In genomic region chr11:69920500-69921428, GRCh38 we compare ENCODE assay signal across 26 cellular contexts.
DNase-seq lines count a peak whose midpoint lies in the region; ATAC-seq and TF ChIP-seq lines count a peak whose summit lies in the region.
"Had no signal": no experiment of that assay in that cellular context is flagged by ENCODE, and none has a peak within 500 bp of the region (broad histone marks: within the 10 kb centered on the region; RNA-seq: fewer than 3 reads in every experiment).

No MANE protein-coding gene starts in this region.

- ATAC-seq in RWPE2 (ENCODE audit: low read depth), result no peak
- ATAC-seq in left colon, result no peak
- ATAC-seq: naive thymus-derived CD8-positive, alpha-beta T cell; stimulated activated naive CD8-positive, alpha-beta T cell treated with anti-CD3 and anti-CD28 coated beads, Interleukin-15, Interleukin-2, amounts not matched to agents 100 U/mL and 50 U/mL, for 24 hours; T-cell had no signal

- WGBS in prostate gland, result 88% methylated on average over 17 of the region's 18 CpGs

- intact Hi-C loops in left colon (cut with DNase I, micrococcal nuclease), result no loop called here
- intact Hi-C loops in prostate gland (cut with DNase I), result loop anchor here (5.0 kb wide), 1 partner anchor 157 kb away; the partner anchor contains the start of gene ANO1

- no peak overlapping the region for H3K9ac ChIP-seq in skeletal muscle tissue (ENCODE audit: low read depth in 1 of 3, low read length in 3 of 3)
- H3K9ac ChIP-seq: parathyroid adenoma had no signal

- H3K36me3 ChIP-seq in RWPE2 (ENCODE audit: low read depth) (no peaks in the 10 kb centered on the region), skeletal muscle tissue (ENCODE audit: control insufficient read depth in 3 of 3, insufficient read depth in 3 of 3, low read length in 3 of 3) (no peaks in the 10 kb centered on the region), prostate gland (no peaks in the 10 kb centered on the region)
- H3K36me3 ChIP-seq: brain microvascular endothelial cell, colonic mucosa, MG63 had no signal

- TF ChIP-seq POLR2A in prostate gland (IDR thresholded peaks at IDR 0.05), result no peak

- peaks cover 5% of the 10 kb centered on the region for H3K4me1 ChIP-seq in RWPE2 (ENCODE audit: insufficient read depth, poor library complexity, severe bottlenecking)
- H3K4me1 ChIP-seq in skeletal muscle tissue (ENCODE audit: control insufficient read depth in 3 of 3, insufficient read depth in 3 of 3, low read length in 3 of 3), result peaks cover 12 to 20% (median 18%) of the 10 kb centered on the region in 3 donors
- H3K4me1 ChIP-seq in prostate gland (replicated peaks), result no peaks in the 10 kb centered on the region
- H3K4me1 ChIP-seq: colonic mucosa had no signal

- peak; percentile 42 for DNase-seq in activated CD8-positive, alpha-beta memory T cell treated with anti-CD3 and anti-CD28 coated beads for 24 hours
- DNase-seq in activated CD8-positive, alpha-beta memory T cell treated with anti-CD3 and anti-CD28 coated beads, Interleukin-2, amount 50 U/mL, for 4 hours, result no peak
- DNase-seq in RWPE2 (ENCODE audit: low spot score) (peak; percentile 60), left colon (peak; percentile 2 to 5), prostate gland (ENCODE audit: low spot score) (no peak), NCI-H510A treated with DMSO at 0.1 percent for 48 hours (lab: John Stamatoyannopoulos, UW) (no peak), T1000 (lab: John Stamatoyannopoulos, UW) (no peak)
- DNase-seq: 8988T; activated CD4-positive, alpha-beta T cell treated with anti-CD3 and anti-CD28 coated beads, Interleukin-2, amount 10 ng/mL, durations not matched to agents 24 days and 14 days; activated naive CD8-positive, alpha-beta T cell treated with anti-CD3 and anti-CD28 coated beads for 36 hours; activated T-cell treated with anti-CD3 and anti-CD28 coated beads for 4 hours; brain microvascular endothelial cell; colonic mucosa; COR-L47; DMS79 treated with DMSO at 0.1 percent for 48 hours; MG63; NCI-H1436; SHP77 treated with DMSO at 0.1 percent for 48 hours; stimulated activated CD4-positive, alpha-beta T cell treated with anti-CD3 and anti-CD28 coated beads, Interleukin-2, amount 100 ng/mL, for 48 hours; stimulated activated naive CD8-positive, alpha-beta T cell treated with anti-CD3 and anti-CD28 coated beads, Interleukin-15, Interleukin-2, amounts not matched to agents 100 U/mL and 50 U/mL, for 24 hours; trophoblast cell had no signal

- no peaks in the 10 kb centered on the region for H3K27me3 ChIP-seq in RWPE2 (ENCODE audit: insufficient read depth, poor library complexity, severe bottlenecking)
- H3K27me3 ChIP-seq in skeletal muscle tissue (ENCODE audit: control insufficient read depth in 3 of 3, insufficient read depth in 3 of 3, low read length in 3 of 3), result peaks cover 2 to 26% (median 8%) of the 10 kb centered on the region in 3 donors
- no peaks in the 10 kb centered on the region for H3K27me3 ChIP-seq in prostate gland (replicated peaks; ENCODE audit: insufficient read depth)
- H3K27me3 ChIP-seq: colonic mucosa, MG63 had no signal

- TF ChIP-seq CTCF in RWPE2 (IDR thresholded peaks at IDR 0.05; ENCODE audit: poor library complexity, severe bottlenecking) (no peak), prostate gland (IDR thresholded peaks at IDR 0.05) (no peak)

- no peak overlapping the region for H3K27ac ChIP-seq in RWPE2 (ENCODE audit: poor library complexity, severe bottlenecking)
- H3K27ac ChIP-seq in skeletal muscle tissue (ENCODE audit: low read depth, low read length), result peak overlapping the region; percentile 68
- H3K27ac ChIP-seq in prostate gland, result no peak overlapping the region
- H3K27ac ChIP-seq: brain microvascular endothelial cell, colonic mucosa, parathyroid adenoma had no signal

- no peak overlapping the region for H3K4me3 ChIP-seq in RWPE2 (ENCODE audit: severe bottlenecking)
- no peak overlapping the region for H3K4me3 ChIP-seq in skeletal muscle tissue (ENCODE audit: low read length in 3 of 3)
- H3K4me3 ChIP-seq in prostate gland, result no peak overlapping the region
- H3K4me3 ChIP-seq: colonic mucosa, MG63, skin epidermis had no signal

- H3K9me3 ChIP-seq in RWPE2 (ENCODE audit: severe bottlenecking) (no peaks in the 10 kb centered on the region), skeletal muscle tissue (ENCODE audit: control insufficient read depth in 3 of 3, low read length in 3 of 3) (no peaks in the 10 kb centered on the region), prostate gland (no peaks in the 10 kb centered on the region)
- H3K9me3 ChIP-seq: colonic mucosa, MG63 had no signal

Comparison
In these comparisons a context has a peak if more than half of its experiments do, and no peak if none do; other contexts are left out.
1. DNase-seq: peak in activated CD8-positive, alpha-beta memory T cell treated with anti-CD3 and anti-CD28 coated beads for 24 hours (single experiment), RWPE2 (single experiment) and left colon (2 of 2); none in activated CD8-positive, alpha-beta memory T cell treated with anti-CD3 and anti-CD28 coated beads, Interleukin-2, amount 50 U/mL, for 4 hours (single experiment), prostate gland (single experiment), NCI-H510A treated with DMSO at 0.1 percent for 48 hours (single experiment) and T1000 (single experiment).